ENCODE assay signal across 27 cellular contexts in genomic region chr5:105573575-105573974, GRCh38.
"Had no signal": no experiment of that assay in that cellular context is flagged by ENCODE, and none has a peak within 500 bp of the region (broad histone marks: within the 10 kb centered on the region; RNA-seq: fewer than 3 reads in every experiment).

No MANE protein-coding gene starts in this region.

- H3K27ac ChIP-seq: body of pancreas, esophagus squamous epithelium, hepatocyte, ovary, skin epidermis, thoracic aorta had no signal

- H3K9me3 ChIP-seq: body of pancreas, esophagus squamous epithelium, ovary, thoracic aorta had no signal

- H3K4me3 ChIP-seq: body of pancreas, esophagus squamous epithelium, hepatocyte, ovary, skin epidermis, thoracic aorta had no signal

- H3K27me3 ChIP-seq: body of pancreas, esophagus squamous epithelium, hepatocyte, ovary had no signal

- ATAC-seq: activated T-cell treated with anti-CD3 and anti-CD28 coated beads, Interleukin-2, amount 50 U/mL, for 72 hours; body of pancreas; left colon; naive thymus-derived CD4-positive, alpha-beta T cell; sciatic nerve; WTC11 had no signal

- FAIRE-seq: endothelial cell of umbilical vein, frontal cortex, kidney, urothelium cell line had no signal

- H3K4me1 ChIP-seq: body of pancreas, esophagus squamous epithelium had no signal

- H3K36me3 ChIP-seq: esophagus squamous epithelium, ovary, thoracic aorta had no signal

- DNase-seq: activated CD4-positive, alpha-beta memory T cell treated with anti-CD3 and anti-CD28 coated beads, Interleukin-2, amount 10 ng/mL, durations not matched to agents 7 days and 5 days; activated CD4-positive, alpha-beta T cell treated with anti-CD3 and anti-CD28 coated beads for 1 hour; activated CD4-positive, alpha-beta T cell treated with anti-CD3 and anti-CD28 coated beads, Interleukin-2, amount 10 ng/mL, durations not matched to agents 7 days and 5 days; activated naive CD4-positive, alpha-beta T cell treated with Interleukin-2 at 50 U/mL for 16 hours; activated T-cell treated with anti-CD3 and anti-CD28 coated beads, Interleukin-2, amount 50 U/mL, for 72 hours; aorta; body of pancreas; caudate nucleus; esophagus squamous epithelium; kidney; left colon; mammary epithelial cell; naive thymus-derived CD4-positive, alpha-beta T cell; ovary; retina; stimulated activated CD4-positive, alpha-beta T cell treated with anti-CD3 and anti-CD28 coated beads, Interleukin-12 subunit alpha, Interleukin-12 subunit beta, amount 100 ng/mL, for 4 hours; stimulated activated CD4-positive, alpha-beta T cell treated with anti-CD3 and anti-CD28 coated beads, Interleukin-4, amount 100 ng/mL, for 1 hour; T-helper 2 cell; trophoblast cell had no signal
